Comparison of ENCODE assay signal across 8 cellular contexts in the genomic region with DNA sequence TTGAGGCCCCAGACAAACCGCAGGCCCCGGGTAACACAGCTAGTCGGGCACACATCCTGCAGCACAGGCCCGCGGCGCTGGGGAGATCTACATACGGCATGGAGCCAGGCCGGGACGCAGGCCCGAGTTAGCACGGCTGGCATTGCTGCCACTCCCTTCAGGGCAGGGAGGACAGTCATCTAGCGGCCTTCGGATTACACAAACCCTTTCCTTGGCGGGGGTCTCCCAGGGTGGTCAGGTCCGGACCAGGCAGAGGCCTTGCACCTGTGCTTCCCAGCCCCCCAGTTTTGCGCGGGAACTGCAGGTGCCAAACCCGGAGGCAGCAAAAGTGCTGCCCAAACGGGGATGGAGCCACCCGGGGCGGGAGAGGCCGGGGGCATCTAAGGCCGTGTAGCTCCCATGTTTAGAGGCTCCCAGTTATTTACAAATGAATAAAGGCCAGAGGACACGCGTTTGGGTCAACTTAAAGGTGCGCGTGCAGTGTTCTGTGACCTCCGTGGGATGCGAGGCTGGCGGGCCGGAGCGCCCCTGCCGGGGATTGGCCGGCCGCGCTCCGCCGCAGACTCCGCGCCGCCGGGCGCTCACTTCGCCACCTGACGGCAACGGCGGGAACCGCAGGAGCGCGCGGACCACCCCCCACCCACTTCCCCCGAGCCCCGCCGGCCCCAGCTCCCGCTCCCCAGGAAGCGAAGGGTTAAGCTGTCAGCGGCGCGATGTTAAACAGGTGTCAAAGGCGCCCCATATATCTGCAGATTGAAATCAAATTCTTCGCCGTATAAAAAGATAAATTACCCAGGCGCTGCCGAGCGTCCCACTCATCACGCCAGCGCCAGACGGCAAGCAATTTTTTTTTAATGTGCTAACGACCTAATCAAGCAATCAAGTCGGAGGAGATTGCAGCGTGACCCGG. TPM values are rescaled to one million over a fixed set of nuclear protein-coding genes. Genes with fewer than 3 reads are reported as not detected.
DNase-seq lines count a peak whose midpoint lies in the region; ATAC-seq and TF ChIP-seq lines count a peak whose summit lies in the region.

No MANE protein-coding gene starts in this region.

- TF ChIP-seq CTCF in GM12872 (IDR thresholded peaks at IDR 0.05; ENCODE audit: insufficient read depth, low read depth, low read length): peak; percentile 86
- peak; percentile 95 for TF ChIP-seq CTCF in foreskin keratinocyte (conservative IDR thresholded peaks at IDR 0.05)

- peaks cover 38% of the 10 kb centered on the region for H3K27me3 ChIP-seq in foreskin keratinocyte
- peaks cover 2 to 83% (median 23%) of the 10 kb centered on the region in 3 experiments for H3K27me3 ChIP-seq in neuronal stem cell (ENCODE audit: control insufficient read depth in 3 of 3, insufficient read depth in 3 of 3, low read depth in 1 of 3, low read length in 3 of 3)

- peak overlapping the region; percentile 93 for H2AK5ac ChIP-seq in neuronal stem cell (ENCODE audit: low read depth, low read length)

- H3K36me3 ChIP-seq in neuronal stem cell (replicated peaks in 1 of 2; ENCODE audit: control insufficient read depth in 2 of 2, insufficient read depth in 2 of 2, low read length in 2 of 2): no peaks in the 10 kb centered on the region

- peak overlapping the region; percentile 48 to 79 for H3K4me3 ChIP-seq in neuronal stem cell (ENCODE audit: low read length in 2 of 2)

- WGBS in neuronal stem cell (ENCODE audit: extremely low coverage in 2 of 2, insufficient read length in 2 of 2, insufficient replicate concordance in 1 of 2), 2 donors: no CpG with 5 or more reads among the region's 72 CpGs

- H3K4me1 ChIP-seq in foreskin keratinocyte: peaks cover 3% of the 10 kb centered on the region
- peaks cover 3 to 4% of the 10 kb centered on the region in 2 donors for H3K4me1 ChIP-seq in neuronal stem cell (ENCODE audit: control insufficient read depth in 2 of 2, insufficient read depth in 1 of 2, low read depth in 1 of 2, low read length in 2 of 2)

- H4K8ac ChIP-seq in neuronal stem cell (ENCODE audit: low read depth, low read length): no peak overlapping the region

- H3K9me3 ChIP-seq in neuronal stem cell (replicated peaks in 1 of 2; ENCODE audit: control insufficient read depth in 2 of 2, insufficient read depth in 1 of 2, low read depth in 1 of 2, low read length in 2 of 2): no peaks in the 10 kb centered on the region

- H2BK12ac ChIP-seq in neuronal stem cell (ENCODE audit: low read length): peak overlapping the region; percentile 94

- DNase-seq in OCI-M1 (lab: John Stamatoyannopoulos, UW) (peak; percentile 54), foreskin keratinocyte (no peak), neuronal stem cell (ENCODE audit: low spot score) (no peak), substantia nigra (lab: John Stamatoyannopoulos, UW) (peak in 41 of 49 donors; percentile 7 to 76 (median 40)), GF-D8 (lab: John Stamatoyannopoulos, UW) (no peak)
- DNase-seq in activated T-helper 1 cell treated with anti-CD3 and anti-CD28 coated beads, Interleukin-2, amount 50 U/mL, for 16 hours (ENCODE audit: low read depth in 1 of 2, low spot score in 1 of 2): peak; percentile 35 to 43

- no peak overlapping the region for H3K14ac ChIP-seq in neuronal stem cell (ENCODE audit: low read length)

- peak overlapping the region; percentile 82 for H3K4me2 ChIP-seq in neuronal stem cell (ENCODE audit: insufficient read depth, low read length, poor library complexity, severe bottlenecking)

- peak overlapping the region; percentile 37 for H3K4ac ChIP-seq in neuronal stem cell (ENCODE audit: low read length)

- peaks cover 1% of the 10 kb centered on the region for H3K79me1 ChIP-seq in neuronal stem cell (ENCODE audit: low read depth, low read length)

- peak; percentile 71 for ATAC-seq in HG03175 (IDR thresholded peaks at IDR 0.05; ENCODE audit: unreplicated experiment)
- peak; percentile 69 for ATAC-seq in foreskin keratinocyte

- H2BK5ac ChIP-seq in neuronal stem cell (ENCODE audit: low read length): peak overlapping the region; percentile 54

- H3K23ac ChIP-seq in neuronal stem cell (ENCODE audit: low read depth, low read length, poor library complexity): no peak overlapping the region

- no peak overlapping the region for H2BK120ac ChIP-seq in neuronal stem cell (ENCODE audit: low read depth, low read length)

- H3K27ac ChIP-seq in foreskin keratinocyte (no peak overlapping the region), neuronal stem cell (replicated peaks; ENCODE audit: low read length) (no peak overlapping the region), substantia nigra (ENCODE audit: low read depth, low read length, poor library complexity, severe bottlenecking) (peak overlapping the region; percentile 69)

- peak overlapping the region; percentile 85 for H3K18ac ChIP-seq in neuronal stem cell (ENCODE audit: low read length)

- peak overlapping the region; percentile 99 for H2BK15ac ChIP-seq in neuronal stem cell (ENCODE audit: low read length)

- H2AFZ ChIP-seq in neuronal stem cell (ENCODE audit: low read length): peak overlapping the region; percentile 89

- peak overlapping the region; percentile 75 for H3K9ac ChIP-seq in neuronal stem cell (ENCODE audit: low read depth, low read length, poor library complexity)

- no peak overlapping the region for H4K91ac ChIP-seq in neuronal stem cell (ENCODE audit: low read depth, low read length, poor library complexity)

RNA-seq across cellular contexts. Expression of gene VSX2, which starts 18.1 kb away (rescaled TPM):
- not detected in 2 replicates for total RNA-seq in foreskin keratinocyte
- polyA plus RNA-seq in foreskin keratinocyte: not detected in 2 replicates
- 0.53 TPM for polyA plus RNA-seq in neuronal stem cell (2013, experiment 1 of 2)
- polyA plus RNA-seq in neuronal stem cell (2013, experiment 2 of 2): 0.50 TPM

RNA-seq across cellular contexts. Expression of gene ABCD4, which starts 45.4 kb away (rescaled TPM):
- total RNA-seq in foreskin keratinocyte: 14.9 and 16.3 TPM in 2 replicates
- 19.3 and 20.0 TPM in 2 replicates for polyA plus RNA-seq in foreskin keratinocyte
- 53.7 TPM for polyA plus RNA-seq in neuronal stem cell (2013, experiment 1 of 2)
- 51.3 TPM for polyA plus RNA-seq in neuronal stem cell (2013, experiment 2 of 2)

Comparison
In these comparisons a context has a peak if more than half of its experiments do, and no peak if none do; other contexts are left out.
1. DNase-seq: peak in OCI-M1 (single experiment), activated T-helper 1 cell treated with anti-CD3 and anti-CD28 coated beads, Interleukin-2, amount 50 U/mL, for 16 hours (2 of 2) and substantia nigra (41 of 49); none in foreskin keratinocyte (0 of 2), neuronal stem cell (single experiment) and GF-D8 (single experiment).